ENCODE assay signal across 34 cellular contexts in the genomic region with DNA sequence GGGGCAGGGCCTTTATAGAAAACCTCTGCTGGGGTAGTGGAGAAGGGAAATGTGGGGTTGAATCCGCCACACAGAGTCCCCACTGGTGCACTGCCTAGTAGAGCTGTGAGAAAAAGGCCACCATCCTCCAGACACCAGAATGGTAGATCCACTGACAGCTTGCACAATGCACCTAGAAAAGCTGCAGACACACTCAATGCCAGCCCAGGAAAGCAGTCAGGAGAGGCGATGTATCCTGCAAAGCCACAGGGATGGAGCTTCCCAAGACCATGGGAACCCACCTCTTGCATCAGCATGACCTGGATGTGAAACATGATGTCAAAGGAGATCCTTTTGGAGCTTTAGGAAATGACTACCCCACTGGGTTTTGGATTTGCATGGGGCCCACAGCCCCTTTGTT.
"Had no signal": no experiment of that assay in that cellular context is flagged by ENCODE, and none has a peak within 500 bp of the region (broad histone marks: within the 10 kb centered on the region; RNA-seq: fewer than 3 reads in every experiment).

No MANE protein-coding gene starts in this region.

- H3K36me3 ChIP-seq: MG63 had no signal

- DNase-seq: Karpas-422, Kasumi-1, MG63, MM.1S, MV-4-11, NCI-H1048, NCI-H1092, NCI-H1092 treated with DMSO at 0.1 percent for 48 hours, NCI-H1105, NCI-H1105 treated with DMSO at 0.1 percent for 48 hours, NCI-H1417, NCI-H1417 treated with DMSO at 0.1 percent for 48 hours, NCI-H1436, NCI-H1436 treated with DMSO at 0.1 percent for 48 hours, NCI-H146, NCI-H1694, NCI-H1694 treated with DMSO at 0.1 percent for 48 hours, NCI-H187, NCI-H187 treated with DMSO at 0.1 percent for 48 hours, NCI-H1930, NCI-H2029, NCI-H2029 treated with DMSO at 0.1 percent for 48 hours, NCI-H2081, NCI-H2081 treated with DMSO at 0.1 percent for 48 hours, NCI-H2107, NCI-H2171, NCI-H2171 treated with DMSO at 0.1 percent for 48 hours, NCI-H2227 treated with DMSO at 0.1 percent for 48 hours, NCI-H226, NCI-H345, NCI-H446, NCI-H446 treated with DMSO at 0.1 percent for 48 hours, NCI-H510A, NCI-H510A treated with DMSO at 0.1 percent for 48 hours had no signal

- H3K27me3 ChIP-seq: MG63 had no signal

- H3K4me3 ChIP-seq: MG63 had no signal

- H3K9me3 ChIP-seq: MG63 had no signal
